In genomic region chr22:29267462-29267857, GRCh38 we compare ENCODE assay signal across 8 cellular contexts. TPM values are rescaled to one million over a fixed set of nuclear protein-coding genes. Genes with fewer than 3 reads are reported as not detected.
DNase-seq lines count a peak whose midpoint lies in the region; ATAC-seq, FAIRE-seq and TF ChIP-seq lines count a peak whose summit lies in the region.

No MANE protein-coding gene starts in this region.

- H3K4me2 ChIP-seq in endothelial cell of umbilical vein (ENCODE audit: insufficient read depth, low read length) = peak overlapping the region; percentile 95

- H3K27me3 ChIP-seq in endothelial cell of umbilical vein (ENCODE audit: control insufficient read depth in 2 of 2, insufficient read depth in 2 of 2, low read length in 2 of 2) = no peaks in the 10 kb centered on the region

- peaks cover 18% of the 10 kb centered on the region for H3K36me3 Mint-ChIP-seq in progenitor cell of endocrine pancreas (ENCODE audit: insufficient read depth)

- dilution Hi-C loops in endothelial cell of umbilical vein (cut with MboI; ENCODE audit: extremely low pct_ligation_motif_present, low sequenced_read_pairs) = no loop called here

- H3K9me3 ChIP-seq in endothelial cell of umbilical vein (replicated peaks; ENCODE audit: control insufficient read depth, insufficient read depth, low read length) = no peaks in the 10 kb centered on the region

- DNase-seq in NB4 (ENCODE audit: low read depth) = no peak
- DNase-seq in endothelial cell of umbilical vein (ENCODE audit: low read depth, low spot score) = no peak
- no peak for DNase-seq in progenitor cell of endocrine pancreas (ENCODE audit: low spot score, unreplicated experiment)
- DNase-seq in NCI-H2081 (lab: John Stamatoyannopoulos, UW) = no peak
- no peak for DNase-seq in effector CD8-positive, alpha-beta T cell (lab: John Stamatoyannopoulos, UW)
- DNase-seq in effector CD4-positive, alpha-beta T cell = no peak

- intact Hi-C loops in endothelial cell of umbilical vein (cut with micrococcal nuclease) = loop anchor here (5.0 kb wide), 1 partner anchor 40 kb away; the partner anchor contains the start of gene GAS2L1

- CTCF ChIA-PET in endothelial cell of umbilical vein (lab: Charles Lee) = interaction anchor here (2.2 kb wide), 1 partner anchor 22 kb away, joined by 11 read pairs; no protein-coding TSS in a partner anchor

- peaks cover 19% of the 10 kb centered on the region for H4K20me1 ChIP-seq in endothelial cell of umbilical vein (replicated peaks; ENCODE audit: control insufficient read depth, extremely low read depth, insufficient read depth, low read length)

- H2AFZ ChIP-seq in endothelial cell of umbilical vein (ENCODE audit: low read depth, low read length) = peak overlapping the region; percentile 90

- TF ChIP-seq POLR2A in NB4 (IDR thresholded peaks at IDR 0.05; ENCODE audit: extremely low read depth, insufficient read length) = no peak
- no peak for TF ChIP-seq POLR2A in endothelial cell of umbilical vein (IDR thresholded peaks at IDR 0.05; ENCODE audit: low read depth, low read length)

- no peaks in the 10 kb centered on the region for H3K9me1 ChIP-seq in endothelial cell of umbilical vein (replicated peaks; ENCODE audit: control insufficient read depth, extremely low read depth, insufficient read depth, low read length)

- peaks cover 62% of the 10 kb centered on the region for H3K79me2 ChIP-seq in endothelial cell of umbilical vein (ENCODE audit: control insufficient read depth, insufficient read depth, low read length)

- H3K4me1 Mint-ChIP-seq in progenitor cell of endocrine pancreas (ENCODE audit: low read depth) = peaks cover 40% of the 10 kb centered on the region

- no peak for FAIRE-seq in endothelial cell of umbilical vein (lab: Jason Lieb, UNC)

- H3K4me1 ChIP-seq in endothelial cell of umbilical vein (ENCODE audit: control insufficient read depth, extremely low read depth, insufficient read depth, low read length) = peaks cover 40% of the 10 kb centered on the region

- no peaks in the 10 kb centered on the region for H3K27me3 Mint-ChIP-seq in progenitor cell of endocrine pancreas

- peak overlapping the region; percentile 92 for H3K4me3 ChIP-seq in GM12875 (ENCODE audit: low read depth, low read length)
- peak overlapping the region; percentile 93 for H3K4me3 ChIP-seq in NB4 (ENCODE audit: low read depth, low read length)
- peak overlapping the region; percentile 75 to 85 (median 84) for H3K4me3 ChIP-seq in endothelial cell of umbilical vein (replicated peaks in 1 of 3; ENCODE audit: insufficient read depth in 1 of 3, low read depth in 1 of 3, low read length in 3 of 3)

- TSS peak; percentile 65 for BruUV-seq in endothelial cell of umbilical vein (replicated peaks; lab: Mats Ljungman, UMichigan)

- POLR2A ChIA-PET in endothelial cell of umbilical vein (lab: Charles Lee) = no interaction called here

- H3K9ac ChIP-seq in endothelial cell of umbilical vein (replicated peaks; ENCODE audit: extremely low read depth, insufficient read depth, low read length) = peak overlapping the region; percentile 100

- H3K9me3 Mint-ChIP-seq in progenitor cell of endocrine pancreas (ENCODE audit: low read depth) = no peaks in the 10 kb centered on the region

- peak overlapping the region; percentile 86 for H3K4me3 Mint-ChIP-seq in progenitor cell of endocrine pancreas (ENCODE audit: low read depth)

- peak overlapping the region; percentile 100 for H3K27ac Mint-ChIP-seq in progenitor cell of endocrine pancreas

- H3K36me3 ChIP-seq in endothelial cell of umbilical vein (ENCODE audit: control insufficient read depth in 2 of 2, extremely low read depth in 1 of 2, insufficient read depth in 2 of 2, low read length in 2 of 2) = peaks cover 12 to 14% of the 10 kb centered on the region in 2 experiments

- peak overlapping the region; percentile 100 for H3K27ac ChIP-seq in endothelial cell of umbilical vein (ENCODE audit: insufficient read depth, low read depth, low read length)

- no peak for ATAC-seq in HG02610 (IDR thresholded peaks at IDR 0.05; ENCODE audit: unreplicated experiment)

- no peak for TF ChIP-seq CTCF in GM12875 (IDR thresholded peaks at IDR 0.05; ENCODE audit: borderline replicate concordance, insufficient read depth, low read depth, low read length)
- TF ChIP-seq CTCF in NB4 (IDR thresholded peaks at IDR 0.05; ENCODE audit: low read depth, low read length) = no peak
- TF ChIP-seq CTCF in endothelial cell of umbilical vein (IDR thresholded peaks at IDR 0.05; ENCODE audit: extremely low read depth in 1 of 2, insufficient read depth in 1 of 2, low read depth in 1 of 2, low read length in 2 of 2) = no peak
- TF ChIP-seq CTCF in progenitor cell of endocrine pancreas (IDR thresholded peaks at IDR 0.05; ENCODE audit: unreplicated experiment) = no peak

TF ChIP-seq in endothelial cell of umbilical vein, 7 proteins besides CTCF, POLR2A, EP300 and RAD21:
- TF ChIP-seq POLR2AphosphoS5 (IDR thresholded peaks at IDR 0.05; ENCODE audit: insufficient read depth, low read depth, low read length) = no peak
- no peak for TF ChIP-seq EZH2 (IDR thresholded peaks at IDR 0.05; ENCODE audit: borderline replicate concordance, low read depth, low read length, severe bottlenecking)
- TF ChIP-seq MYC (IDR thresholded peaks at IDR 0.05; ENCODE audit: low read depth, low read length) = no peak
- TF ChIP-seq MAX (IDR thresholded peaks at IDR 0.05; ENCODE audit: insufficient read depth, insufficient read length) = no peak
- TF ChIP-seq GATA2 (IDR thresholded peaks at IDR 0.05; ENCODE audit: insufficient read depth, insufficient read length, low read depth, low read length) = no peak

RNA-seq across cellular contexts. Expression of gene RHBDD3, which starts 0.3 kb away (rescaled TPM):
- 31.3 and 36.3 TPM in 2 replicates for total RNA-seq in endothelial cell of umbilical vein
- polyA plus RNA-seq in endothelial cell of umbilical vein = 37.2 and 46.0 TPM in 2 replicates
- 22.0 and 32.2 TPM in 2 replicates for polyA plus RNA-seq in endothelial cell of umbilical vein (2011; cell fraction: cytosol; rRNA removed)
- 42.9 and 48.5 TPM in 2 replicates for polyA plus RNA-seq in endothelial cell of umbilical vein (2011; cell fraction: nucleus; rRNA removed)
- 17.3 and 17.4 TPM in 2 replicates for polyA plus RNA-seq in endothelial cell of umbilical vein (2012)
- 9.3 and 17.8 TPM in 2 replicates for polyA minus RNA-seq in endothelial cell of umbilical vein
- polyA minus RNA-seq in endothelial cell of umbilical vein (2011; cell fraction: cytosol; rRNA and poly(A)+ RNA removed) = 8.6 TPM
- 10.9 and 15.6 TPM in 2 replicates for polyA minus RNA-seq in endothelial cell of umbilical vein (2011; cell fraction: nucleus; rRNA and poly(A)+ RNA removed)
- total RNA-seq in progenitor cell of endocrine pancreas = 65.1 and 66.4 TPM in 2 replicates

RNA-seq across cellular contexts. Expression of gene EWSR1, which starts 0.6 kb away (rescaled TPM):
- 302 and 305 TPM in 2 replicates for total RNA-seq in endothelial cell of umbilical vein
- 563 and 588 TPM in 2 replicates for polyA plus RNA-seq in endothelial cell of umbilical vein
- 186 and 237 TPM in 2 replicates for polyA plus RNA-seq in endothelial cell of umbilical vein (2011; cell fraction: cytosol; rRNA removed)
- 1,153 and 1,220 TPM in 2 replicates for polyA plus RNA-seq in endothelial cell of umbilical vein (2011; cell fraction: nucleus; rRNA removed)
- polyA plus RNA-seq in endothelial cell of umbilical vein (2012) = 226 and 267 TPM in 2 replicates
- 389 and 446 TPM in 2 replicates for polyA minus RNA-seq in endothelial cell of umbilical vein
- 152 TPM for polyA minus RNA-seq in endothelial cell of umbilical vein (2011; cell fraction: cytosol; rRNA and poly(A)+ RNA removed)
- 257 and 351 TPM in 2 replicates for polyA minus RNA-seq in endothelial cell of umbilical vein (2011; cell fraction: nucleus; rRNA and poly(A)+ RNA removed)
- total RNA-seq in progenitor cell of endocrine pancreas = 442 and 443 TPM in 2 replicates

RNA-seq across cellular contexts. Expression of gene GAS2L1, which starts 39.0 kb away (rescaled TPM):
- total RNA-seq in endothelial cell of umbilical vein (42.1 and 44.0 TPM in 2 replicates), progenitor cell of endocrine pancreas (10.6 and 11.5 TPM in 2 replicates)
- 30.5 and 39.3 TPM in 2 replicates for polyA plus RNA-seq in endothelial cell of umbilical vein
- 19.9 and 27.5 TPM in 2 replicates for polyA plus RNA-seq in endothelial cell of umbilical vein (2011; cell fraction: cytosol; rRNA removed)
- polyA plus RNA-seq in endothelial cell of umbilical vein (2011; cell fraction: nucleus; rRNA removed) = 24.5 and 30.4 TPM in 2 replicates
- polyA plus RNA-seq in endothelial cell of umbilical vein (2012) = 24.5 and 34.1 TPM in 2 replicates
- polyA minus RNA-seq in endothelial cell of umbilical vein = 11.0 and 18.4 TPM in 2 replicates
- 11.4 TPM for polyA minus RNA-seq in endothelial cell of umbilical vein (2011; cell fraction: cytosol; rRNA and poly(A)+ RNA removed)
- polyA minus RNA-seq in endothelial cell of umbilical vein (2011; cell fraction: nucleus; rRNA and poly(A)+ RNA removed) = 13.3 and 16.6 TPM in 2 replicates

RNA-seq across cellular contexts. Expression of gene RASL10A, which starts 48.0 kb away (rescaled TPM):
- total RNA-seq in endothelial cell of umbilical vein (1.3 and 1.9 TPM in 2 replicates), progenitor cell of endocrine pancreas (0.31 and 1.2 TPM in 2 replicates)
- 1.1 TPM in 2 replicates for polyA plus RNA-seq in endothelial cell of umbilical vein
- polyA plus RNA-seq in endothelial cell of umbilical vein (2011; cell fraction: cytosol; rRNA removed) = 0.46 and 0.54 TPM in 2 replicates
- polyA plus RNA-seq in endothelial cell of umbilical vein (2011; cell fraction: nucleus; rRNA removed) = 3.4 and 3.6 TPM in 2 replicates
- 0.23 and 1.4 TPM in 2 replicates for polyA plus RNA-seq in endothelial cell of umbilical vein (2012)
- 0.47 TPM in 1 of 2 replicates, not detected in the other for polyA minus RNA-seq in endothelial cell of umbilical vein
- polyA minus RNA-seq in endothelial cell of umbilical vein (2011; cell fraction: cytosol; rRNA and poly(A)+ RNA removed) = not detected
- 0.96 TPM in 1 of 2 replicates, not detected in the other for polyA minus RNA-seq in endothelial cell of umbilical vein (2011; cell fraction: nucleus; rRNA and poly(A)+ RNA removed)
